Comparison of ENCODE assay signal across 8 cellular contexts in genomic region chr18:59268722-59269562, GRCh38. TPM values are rescaled to one million over a fixed set of nuclear protein-coding genes. Genes with fewer than 3 reads are reported as not detected.
DNase-seq lines count a peak whose midpoint lies in the region; ATAC-seq and TF ChIP-seq lines count a peak whose summit lies in the region.

No MANE protein-coding gene starts in this region.

- H3K4me3 Mint-ChIP-seq in naive thymus-derived CD8-positive, alpha-beta T cell: peak overlapping the region in 8 of 10 donors; percentile 12 to 84 (median 55)

- H3K27me3 Mint-ChIP-seq in naive thymus-derived CD8-positive, alpha-beta T cell: peaks cover 42 to 82% (median 66%) of the 10 kb centered on the region in 5 donors

- DNase-seq in COR-L47 (lab: John Stamatoyannopoulos, UW) (peak; percentile 25), NCI-H774 (lab: John Stamatoyannopoulos, UW) (peak; percentile 72), choroid plexus epithelial cell (ENCODE audit: low read depth) (peak; percentile 9), KG1 (lab: John Stamatoyannopoulos, UW) (no peak), inferior parietal cortex (ENCODE audit: extremely low spot score) (no peak), AML-193 (lab: John Stamatoyannopoulos, UW) (no peak)
- no peak for DNase-seq in naive thymus-derived CD8-positive, alpha-beta T cell

- TF ChIP-seq CTCF in choroid plexus epithelial cell (conservative IDR thresholded peaks at IDR 0.05; ENCODE audit: low read depth, low read length): no peak

- POLR2A ChIA-PET in naive thymus-derived CD8-positive, alpha-beta T cell (lab: Charles Lee): no interaction called here

- H3K36me3 Mint-ChIP-seq in naive thymus-derived CD8-positive, alpha-beta T cell: peaks cover 0 to 5% (median 0%) of the 10 kb centered on the region in 3 donors

- peak; percentile 58 for ATAC-seq in GM21529 (IDR thresholded peaks at IDR 0.05; ENCODE audit: unreplicated experiment)
- ATAC-seq in naive thymus-derived CD8-positive, alpha-beta T cell: peak; percentile 41 to 56

- H3K4me3 ChIP-seq in choroid plexus epithelial cell (ENCODE audit: low read depth, low read length): no peak overlapping the region

- H3K27ac Mint-ChIP-seq in naive thymus-derived CD8-positive, alpha-beta T cell: no peak overlapping the region

- H3K9me3 Mint-ChIP-seq in naive thymus-derived CD8-positive, alpha-beta T cell: peaks cover 0 to 4% (median 0%) of the 10 kb centered on the region in 9 donors

- peaks cover 17 to 41% (median 33%) of the 10 kb centered on the region in 4 donors for H3K4me1 Mint-ChIP-seq in naive thymus-derived CD8-positive, alpha-beta T cell

RNA-seq across cellular contexts. Expression of gene RAX, which starts 4.3 kb away (rescaled TPM):
- total RNA-seq in naive thymus-derived CD8-positive, alpha-beta T cell: not detected
- not detected for polyA plus RNA-seq in naive thymus-derived CD8-positive, alpha-beta T cell

RNA-seq across cellular contexts. Expression of gene GRP, which starts 49.0 kb away (rescaled TPM):
- not detected for total RNA-seq in naive thymus-derived CD8-positive, alpha-beta T cell
- polyA plus RNA-seq in naive thymus-derived CD8-positive, alpha-beta T cell: not detected

RNA-seq across cellular contexts. Expression of gene CPLX4, which starts 49.5 kb away (rescaled TPM):
- not detected for total RNA-seq in naive thymus-derived CD8-positive, alpha-beta T cell
- not detected for polyA plus RNA-seq in naive thymus-derived CD8-positive, alpha-beta T cell

Comparison
In these comparisons a context has a peak if more than half of its experiments do, and no peak if none do; other contexts are left out.
1. DNase-seq: peak in COR-L47 (single experiment), NCI-H774 (single experiment) and choroid plexus epithelial cell (single experiment); none in naive thymus-derived CD8-positive, alpha-beta T cell (0 of 10), KG1 (single experiment), inferior parietal cortex (single experiment) and AML-193 (0 of 2).